Comparison of ENCODE assay signal across 10 cellular contexts in the genomic region with DNA sequence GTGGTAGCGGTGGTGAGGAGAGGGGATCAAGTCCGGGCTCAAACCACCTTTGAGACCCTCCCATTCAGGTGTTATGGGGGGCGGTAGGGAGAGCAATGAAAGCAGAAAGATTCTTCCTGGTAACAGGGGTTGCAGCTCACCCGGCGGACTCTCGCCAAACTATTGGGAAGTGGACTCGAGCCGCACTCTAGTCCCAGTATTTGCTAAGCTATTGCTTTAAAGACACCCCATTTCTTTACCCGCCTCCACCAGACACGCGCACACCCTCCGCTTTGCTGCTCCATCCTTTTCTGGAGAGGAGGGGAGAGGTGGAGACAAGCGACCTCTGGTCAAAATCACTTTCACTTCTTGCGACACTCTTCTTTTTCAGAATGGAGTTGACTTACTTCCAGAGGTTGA. TPM values are rescaled to one million over a fixed set of nuclear protein-coding genes. Genes with fewer than 3 reads are reported as not detected.
DNase-seq lines count a peak whose midpoint lies in the region; ATAC-seq lines count a peak whose summit lies in the region.
"Had no signal": no experiment of that assay in that cellular context is flagged by ENCODE, and none has a peak within 500 bp of the region (broad histone marks: within the 10 kb centered on the region; RNA-seq: fewer than 3 reads in every experiment).

No MANE protein-coding gene starts in this region.

- H3K36me3 Mint-ChIP-seq in T-helper 17 cell (ENCODE audit: low read depth): peaks cover 6% of the 10 kb centered on the region

- H3K9me3 ChIP-seq in T-helper 17 cell (ENCODE audit: control insufficient read depth, low read length, poor library complexity, severe bottlenecking): no peaks in the 10 kb centered on the region
- H3K9me3 ChIP-seq: pancreas had no signal

- peaks cover 16% of the 10 kb centered on the region for H3K4me1 Mint-ChIP-seq in T-helper 17 cell

- H3K4me3 ChIP-seq in GM08714 (ENCODE audit: low read length): peak overlapping the region; percentile 5; the same call in 1 of the 2 replicates

- H3K27ac Mint-ChIP-seq in T-helper 17 cell: no peak overlapping the region

- ATAC-seq in T-helper 17 cell (no peak), HG02588 (IDR thresholded peaks at IDR 0.05; ENCODE audit: unreplicated experiment) (no peak), GM21367 (IDR thresholded peaks at IDR 0.05; ENCODE audit: unreplicated experiment) (no peak), HG03196 (IDR thresholded peaks at IDR 0.05; ENCODE audit: unreplicated experiment) (no peak)

- DNase-seq in T-helper 17 cell: no peak
- peak in 36 of 42 donors; percentile 11 to 69 (median 40) for DNase-seq in head of caudate nucleus
- DNase-seq in posterior cingulate gyrus: peak in 6 of 10 donors; percentile 11 to 85 (median 51)
- DNase-seq in pons (ENCODE audit: low spot score): no peak

- intact Hi-C loops in head of caudate nucleus (cut with DNase I) (no loop called here), posterior cingulate gyrus (cut with DNase I) (no loop called here)

- peaks cover 58% of the 10 kb centered on the region for H3K27me3 Mint-ChIP-seq in T-helper 17 cell

- peak overlapping the region; percentile 71 for H3K4me3 Mint-ChIP-seq in T-helper 17 cell

RNA-seq across cellular contexts. Expression of gene GABRA4, which starts 0.6 kb away (rescaled TPM):
- not detected for total RNA-seq in T-helper 17 cell
- total RNA-seq: bronchial epithelial cell had no signal

RNA-seq across cellular contexts. Expression of gene GABRB1, which starts 37.4 kb away (rescaled TPM):
- not detected for total RNA-seq in T-helper 17 cell
- total RNA-seq: bronchial epithelial cell, pancreas had no signal

Comparison
In these comparisons a context has a peak if more than half of its experiments do, and no peak if none do; other contexts are left out.
1. DNase-seq: peak in head of caudate nucleus (36 of 42) and posterior cingulate gyrus (6 of 10); none in T-helper 17 cell (0 of 3) and pons (single experiment).